28 cellular contexts compared by ENCODE assay signal in genomic region chr5:16797949-16798348, GRCh38.
DNase-seq lines count a peak whose midpoint lies in the region; ATAC-seq lines count a peak whose summit lies in the region.
"Had no signal": no experiment of that assay in that cellular context is flagged by ENCODE, and none has a peak within 500 bp of the region (broad histone marks: within the 10 kb centered on the region; RNA-seq: fewer than 3 reads in every experiment).

No MANE protein-coding gene starts in this region.

- no peak overlapping the region for H3K4me3 ChIP-seq in trophoblast cell (ENCODE audit: low read depth, low read length)

- no peak overlapping the region for H2AK5ac ChIP-seq in trophoblast cell (ENCODE audit: low read length)

- H3K79me1 ChIP-seq in trophoblast cell (ENCODE audit: low read length) = peaks cover 3% of the 10 kb centered on the region

- H3K27ac Mint-ChIP-seq in activated naive CD4-positive, alpha-beta T cell treated with anti-CD3 and anti-CD28 coated beads, Interleukin-2, amount 10 ng/mL, durations not matched to agents 7 days and 5 days = no peak overlapping the region
- H3K27ac Mint-ChIP-seq: CD14-positive monocyte; CD8-positive, alpha-beta memory T cell had no signal

- DNase-seq in NCI-H82 (lab: John Stamatoyannopoulos, UW) = peak; percentile 28
- no peak for DNase-seq in NCI-H82 treated with DMSO at 0.1 percent for 48 hours (lab: John Stamatoyannopoulos, UW; ENCODE audit: unreplicated experiment)
- DNase-seq in NCI-H446 treated with DMSO at 0.1 percent for 48 hours (lab: John Stamatoyannopoulos, UW) = peak; percentile 88
- DNase-seq in astrocyte of the hippocampus (ENCODE audit: low read depth, low spot score) = peak; percentile 51
- no peak for DNase-seq in trophoblast cell
- no peak for DNase-seq in activated naive CD4-positive, alpha-beta T cell treated with anti-CD3 and anti-CD28 coated beads, Interleukin-2, amount 10 ng/mL, durations not matched to agents 7 days and 5 days
- DNase-seq: 8988T; ACHN; BE2C; CD8-positive, alpha-beta memory T cell; DMS153; DND-41; GOT3; HCEC 1CT; Karpas-422; MV-4-11; NCI-H1105; NCI-H1436 treated with DMSO at 0.1 percent for 48 hours; NCI-H187 treated with DMSO at 0.1 percent for 48 hours; NCI-H2171 treated with DMSO at 0.1 percent for 48 hours; NCI-H345; NCI-H526; SIG-M5 had no signal

- ATAC-seq in GM18870 (IDR thresholded peaks at IDR 0.05; ENCODE audit: unreplicated experiment) (no peak), HG03469 (IDR thresholded peaks at IDR 0.05; ENCODE audit: unreplicated experiment) (no peak)
- ATAC-seq: SK-N-SH treated with all-trans-retinoic acid at 6 μM for 48 hours had no signal

- no peak overlapping the region for H2BK12ac ChIP-seq in trophoblast cell (ENCODE audit: low read length)

- no peak overlapping the region for H2BK120ac ChIP-seq in trophoblast cell (ENCODE audit: insufficient read depth, low read length, poor library complexity)

- H3K9me3 Mint-ChIP-seq in activated naive CD4-positive, alpha-beta T cell treated with anti-CD3 and anti-CD28 coated beads, Interleukin-2, amount 10 ng/mL, durations not matched to agents 7 days and 5 days = no peaks in the 10 kb centered on the region

- no peak overlapping the region for H4K91ac ChIP-seq in trophoblast cell (ENCODE audit: low read depth, low read length)

- CTCF ChIA-PET in activated naive CD4-positive, alpha-beta T cell treated with anti-CD3 and anti-CD28 coated beads, Interleukin-2, amount 10 ng/mL, durations not matched to agents 7 days and 5 days (lab: Charles Lee) = no interaction called here

- H4K8ac ChIP-seq in trophoblast cell (ENCODE audit: low read depth, low read length) = no peak overlapping the region

- H3K79me2 ChIP-seq in trophoblast cell (ENCODE audit: control insufficient read depth, insufficient read depth, low read length, poor library complexity) = no peaks in the 10 kb centered on the region

- no peaks in the 10 kb centered on the region for H3K4me1 Mint-ChIP-seq in activated naive CD4-positive, alpha-beta T cell treated with anti-CD3 and anti-CD28 coated beads, Interleukin-2, amount 10 ng/mL, durations not matched to agents 7 days and 5 days
- H3K4me1 Mint-ChIP-seq: CD14-positive monocyte; CD8-positive, alpha-beta memory T cell had no signal

- no peak overlapping the region for H3K18ac ChIP-seq in trophoblast cell (ENCODE audit: low read length)

- H3K36me3 Mint-ChIP-seq in activated naive CD4-positive, alpha-beta T cell treated with anti-CD3 and anti-CD28 coated beads, Interleukin-2, amount 10 ng/mL, durations not matched to agents 7 days and 5 days = no peaks in the 10 kb centered on the region
- H3K36me3 Mint-ChIP-seq: CD14-positive monocyte had no signal

- H3K4ac ChIP-seq in trophoblast cell (ENCODE audit: low read depth, low read length) = no peak overlapping the region

- no CpG with 5 or more reads among the region's 2 CpGs for WGBS in trophoblast cell (ENCODE audit: extremely low coverage, insufficient coverage, insufficient read length)

- no peak overlapping the region for H3K27ac ChIP-seq in trophoblast cell (ENCODE audit: low read depth, low read length)
- H3K27ac ChIP-seq: HL-60 had no signal

- no peak overlapping the region for H3K4me2 ChIP-seq in trophoblast cell (ENCODE audit: low read length)

- H2BK5ac ChIP-seq in trophoblast cell (ENCODE audit: low read depth, low read length, poor library complexity) = no peak overlapping the region

- no peaks in the 10 kb centered on the region for H3K4me1 ChIP-seq in trophoblast cell (ENCODE audit: control insufficient read depth in 1 of 2, insufficient read depth in 2 of 2, low read length in 2 of 2)
- H3K4me1 ChIP-seq: BE2C had no signal

- peaks cover 0 to 2% of the 10 kb centered on the region in 2 experiments for H3K36me3 ChIP-seq in trophoblast cell (ENCODE audit: control insufficient read depth in 1 of 2, insufficient read depth in 2 of 2, low read length in 2 of 2)
- H3K36me3 ChIP-seq: BE2C had no signal

- H3K27me3 Mint-ChIP-seq in activated naive CD4-positive, alpha-beta T cell treated with anti-CD3 and anti-CD28 coated beads, Interleukin-2, amount 10 ng/mL, durations not matched to agents 7 days and 5 days = peaks cover 8% of the 10 kb centered on the region

- no peak overlapping the region for H2AFZ ChIP-seq in trophoblast cell (ENCODE audit: insufficient read depth, low read length, poor library complexity)

- no peak overlapping the region for H3K23ac ChIP-seq in trophoblast cell (ENCODE audit: low read length)

- H4K12ac ChIP-seq in trophoblast cell (ENCODE audit: low read depth, low read length) = no peak overlapping the region

- peak overlapping the region; percentile 72 for H3K9ac ChIP-seq in trophoblast cell (ENCODE audit: low read length)

- no peak overlapping the region for H3K4me3 Mint-ChIP-seq in activated naive CD4-positive, alpha-beta T cell treated with anti-CD3 and anti-CD28 coated beads, Interleukin-2, amount 10 ng/mL, durations not matched to agents 7 days and 5 days
- H3K4me3 Mint-ChIP-seq: CD14-positive monocyte; CD8-positive, alpha-beta memory T cell had no signal

- no peaks in the 10 kb centered on the region for H3K9me3 ChIP-seq in trophoblast cell (ENCODE audit: insufficient read depth, low read depth, low read length)
- H3K9me3 ChIP-seq: BE2C had no signal

- no peaks in the 10 kb centered on the region for H3K27me3 ChIP-seq in trophoblast cell (ENCODE audit: insufficient read depth, low read length)

- H3K14ac ChIP-seq in trophoblast cell (ENCODE audit: low read length) = no peak overlapping the region

Comparison
In these comparisons a context has a peak if more than half of its experiments do, and no peak if none do; other contexts are left out.
1. DNase-seq: peak in NCI-H82 (single experiment), NCI-H446 treated with DMSO at 0.1 percent for 48 hours (single experiment) and astrocyte of the hippocampus (single experiment); none in NCI-H82 treated with DMSO at 0.1 percent for 48 hours (single experiment), trophoblast cell (0 of 2) and activated naive CD4-positive, alpha-beta T cell treated with anti-CD3 and anti-CD28 coated beads, Interleukin-2, amount 10 ng/mL, durations not matched to agents 7 days and 5 days (single experiment).